In the genomic region with DNA sequence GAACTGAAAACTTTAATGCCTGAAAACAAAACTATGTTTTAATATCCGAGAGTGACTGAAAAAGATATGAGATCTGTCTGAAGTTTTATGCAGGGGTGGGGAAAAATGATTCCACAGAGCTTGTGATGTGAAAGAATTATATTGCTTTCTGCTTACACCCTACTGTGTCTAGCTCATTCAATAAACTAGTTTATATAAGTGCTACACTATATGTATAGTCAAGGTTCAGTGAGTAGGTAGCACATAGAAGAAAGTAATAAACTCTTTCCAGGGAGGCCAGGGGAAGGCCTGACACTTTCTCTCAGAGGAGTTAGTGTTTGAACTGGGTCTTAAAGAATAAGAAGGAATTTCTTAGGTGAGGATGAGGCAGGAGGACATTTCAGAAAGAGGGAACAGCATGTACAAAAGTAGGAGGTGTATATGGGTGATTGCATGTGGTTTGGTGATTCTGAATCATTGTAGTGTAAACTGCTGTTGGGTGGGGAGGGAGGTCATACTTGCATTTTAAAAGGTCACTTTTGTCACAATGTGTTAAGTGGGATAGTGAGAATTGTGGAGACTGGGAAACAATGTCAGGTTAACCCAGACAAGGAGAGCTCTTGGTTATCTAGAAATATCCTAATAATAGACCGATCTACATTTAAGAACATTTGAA, we compare ENCODE assay signal across 22 cellular contexts. TPM values are rescaled to one million over a fixed set of nuclear protein-coding genes. Genes with fewer than 3 reads are reported as not detected.
A peak's percentile ranks its signal among the peaks of the same experiment; 100 is the strongest.
DNase-seq lines count a peak whose midpoint lies in the region; ATAC-seq and TF ChIP-seq lines count a peak whose summit lies in the region.
"Had no signal": no experiment of that assay in that cellular context is flagged by ENCODE, and none has a peak within 500 bp of the region (broad histone marks: within the 10 kb centered on the region; RNA-seq: fewer than 3 reads in every experiment).

No MANE protein-coding gene starts in this region.

- 72 to 95% methylated on average over 2 of the region's 2 CpGs for WGBS in thyroid gland, 2 donors

- H3K27ac Mint-ChIP-seq in activated T-helper 2 cell treated with anti-CD3 and anti-CD28 coated beads, Interferon-gamma antibody, Interleukin-2, Interleukin-4, amounts not matched to agents 10 μg/mL and 5 μg/mL and 100 μg/mL, durations not matched to agents 14 hours and 24 hours and 36 hours, result peak overlapping the region; percentile 82
- peak overlapping the region in 2 of 3 experiments; percentile 4 to 5 for H3K27ac Mint-ChIP-seq in nephron
- H3K27ac Mint-ChIP-seq: CD4-positive, alpha-beta T cell; HFFc6 had no signal

- H3K27me3 ChIP-seq in thyroid gland, result no peaks in the 10 kb centered on the region
- H3K27me3 ChIP-seq: BE2C, MG63, Peyer's patch had no signal

- H3K4me1 ChIP-seq in thyroid gland, result no peaks in the 10 kb centered on the region
- H3K4me1 ChIP-seq: BE2C, Peyer's patch had no signal

- intact Hi-C loops in activated T-helper 2 cell treated with anti-CD3 and anti-CD28 coated beads, Interferon-gamma antibody, Interleukin-2, Interleukin-4, amounts not matched to agents 10 μg/mL and 5 μg/mL and 100 μg/mL, durations not matched to agents 14 hours and 24 hours and 36 hours (cut with micrococcal nuclease), result no loop called here
- intact Hi-C loops in thyroid gland (cut with DNase I), result no loop called here

- no peak overlapping the region for H3K4me3 Mint-ChIP-seq in activated T-helper 2 cell treated with anti-CD3 and anti-CD28 coated beads, Interferon-gamma antibody, Interleukin-2, Interleukin-4, amounts not matched to agents 10 μg/mL and 5 μg/mL and 100 μg/mL, durations not matched to agents 14 hours and 24 hours and 36 hours (ENCODE audit: low read depth)
- no peak overlapping the region for H3K4me3 Mint-ChIP-seq in nephron
- H3K4me3 Mint-ChIP-seq: CD4-positive, alpha-beta T cell; HFFc6 had no signal

- DNase-seq in DMS53 (lab: John Stamatoyannopoulos, UW), result peak; percentile 55
- DNase-seq in activated T-helper 2 cell treated with anti-CD3 and anti-CD28 coated beads, Interferon-gamma antibody, Interleukin-2, Interleukin-4, amounts not matched to agents 10 μg/mL and 5 μg/mL and 100 μg/mL, durations not matched to agents 14 hours and 24 hours and 36 hours (ENCODE audit: low spot score), result no peak
- DNase-seq in stimulated activated naive CD4-positive, alpha-beta T cell (lab: John Stamatoyannopoulos, UW), result no peak
- no peak for DNase-seq in thyroid gland
- DNase-seq: BE2C; CD4-positive, alpha-beta T cell; DMS79 treated with DMSO at 0.1 percent for 48 hours; GOT3; HFFc6; MG63; NCI-H1092; NCI-H146; NCI-H2081; NCI-H82; Peyer's patch had no signal

- no peak for TF ChIP-seq POLR2A in thyroid gland (IDR thresholded peaks at IDR 0.05)

- H3K9me3 ChIP-seq in thyroid gland, result no peaks in the 10 kb centered on the region
- H3K9me3 ChIP-seq: BE2C, MG63, Peyer's patch had no signal

- TF ChIP-seq CTCF in 22Rv1 (IDR thresholded peaks at IDR 0.05) (no peak), nephron (IDR thresholded peaks at IDR 0.05; ENCODE audit: unreplicated experiment in 3 of 3) (no peak), thyroid gland (IDR thresholded peaks at IDR 0.05) (no peak)

- no peaks in the 10 kb centered on the region for H3K36me3 ChIP-seq in thyroid gland
- H3K36me3 ChIP-seq: BE2C, MG63, Peyer's patch had no signal

- H3K9me3 Mint-ChIP-seq in activated T-helper 2 cell treated with anti-CD3 and anti-CD28 coated beads, Interferon-gamma antibody, Interleukin-2, Interleukin-4, amounts not matched to agents 10 μg/mL and 5 μg/mL and 100 μg/mL, durations not matched to agents 14 hours and 24 hours and 36 hours, result peaks cover 7% of the 10 kb centered on the region
- H3K9me3 Mint-ChIP-seq in nephron, result peaks cover 6% of the 10 kb centered on the region
- H3K9me3 Mint-ChIP-seq: CD4-positive, alpha-beta T cell; HFFc6 had no signal

- H3K27ac ChIP-seq in 22Rv1 (peak overlapping the region; percentile 33; the same call in 1 of the 2 replicates), thyroid gland (no peak overlapping the region)
- H3K27ac ChIP-seq: Peyer's patch had no signal

- H3K4me1 Mint-ChIP-seq in activated T-helper 2 cell treated with anti-CD3 and anti-CD28 coated beads, Interferon-gamma antibody, Interleukin-2, Interleukin-4, amounts not matched to agents 10 μg/mL and 5 μg/mL and 100 μg/mL, durations not matched to agents 14 hours and 24 hours and 36 hours (ENCODE audit: low read depth), result peaks cover 20% of the 10 kb centered on the region
- H3K4me1 Mint-ChIP-seq in nephron, result no peaks in the 10 kb centered on the region

- H3K36me3 Mint-ChIP-seq in activated T-helper 2 cell treated with anti-CD3 and anti-CD28 coated beads, Interferon-gamma antibody, Interleukin-2, Interleukin-4, amounts not matched to agents 10 μg/mL and 5 μg/mL and 100 μg/mL, durations not matched to agents 14 hours and 24 hours and 36 hours (ENCODE audit: low read depth), result peaks cover 15% of the 10 kb centered on the region
- no peaks in the 10 kb centered on the region for H3K36me3 Mint-ChIP-seq in nephron (ENCODE audit: low read depth)

- H3K27me3 Mint-ChIP-seq in activated T-helper 2 cell treated with anti-CD3 and anti-CD28 coated beads, Interferon-gamma antibody, Interleukin-2, Interleukin-4, amounts not matched to agents 10 μg/mL and 5 μg/mL and 100 μg/mL, durations not matched to agents 14 hours and 24 hours and 36 hours (ENCODE audit: low read depth), result no peaks in the 10 kb centered on the region
- no peaks in the 10 kb centered on the region for H3K27me3 Mint-ChIP-seq in nephron (ENCODE audit: low read depth)
- H3K27me3 Mint-ChIP-seq: CD4-positive, alpha-beta T cell had no signal

- ATAC-seq in HG02763 (IDR thresholded peaks at IDR 0.05; ENCODE audit: unreplicated experiment), result no peak
- ATAC-seq: GM12878, HepG2, Right ventricle myocardium inferior had no signal

- no peak overlapping the region for H3K4me3 ChIP-seq in thyroid gland (replicated peaks in 1 of 3)
- H3K4me3 ChIP-seq: GM12878, MG63, Peyer's patch had no signal

RNA-seq across cellular contexts. Expression of a gene that starts 25.1 kb away (rescaled TPM):
- 0.05 and 0.11 TPM in 2 replicates for total RNA-seq in activated T-helper 2 cell treated with anti-CD3 and anti-CD28 coated beads, Interferon-gamma antibody, Interleukin-2, Interleukin-4, amounts not matched to agents 10 μg/mL and 5 μg/mL and 100 μg/mL, durations not matched to agents 14 hours and 24 hours and 36 hours
- total RNA-seq in thyroid gland, result not detected
- total RNA-seq: CD4-positive, alpha-beta T cell; HepG2; HFFc6; NCI-H460; Peyer's patch; Right ventricle myocardium inferior had no signal

RNA-seq across cellular contexts. Expression of a gene that starts 39.0 kb away (rescaled TPM):
- total RNA-seq in activated T-helper 2 cell treated with anti-CD3 and anti-CD28 coated beads, Interferon-gamma antibody, Interleukin-2, Interleukin-4, amounts not matched to agents 10 μg/mL and 5 μg/mL and 100 μg/mL, durations not matched to agents 14 hours and 24 hours and 36 hours, result 54.9 and 57.7 TPM in 2 replicates
- total RNA-seq in thyroid gland, result 1 to 10 TPM in 1 of 4 donors, under 1 TPM in 3; 0.20 to 1.7 (median 0.46) TPM
- total RNA-seq: HepG2, HFFc6, NCI-H460, Right ventricle myocardium inferior had no signal

Comparison
In these comparisons a context has a peak if more than half of its experiments do, and no peak if none do; other contexts are left out.
1. RNA of a gene that starts 39.0 kb away (total RNA-seq): 54.9 to 57.7 TPM in activated T-helper 2 cell treated with anti-CD3 and anti-CD28 coated beads, Interferon-gamma antibody, Interleukin-2, Interleukin-4, amounts not matched to agents 10 μg/mL and 5 μg/mL and 100 μg/mL, durations not matched to agents 14 hours and 24 hours and 36 hours; 0.20 to 1.7 TPM in thyroid gland; every median in the first group is over 10 times any median in the second.